ENCODE assay signal across 8 cellular contexts in the genomic region with DNA sequence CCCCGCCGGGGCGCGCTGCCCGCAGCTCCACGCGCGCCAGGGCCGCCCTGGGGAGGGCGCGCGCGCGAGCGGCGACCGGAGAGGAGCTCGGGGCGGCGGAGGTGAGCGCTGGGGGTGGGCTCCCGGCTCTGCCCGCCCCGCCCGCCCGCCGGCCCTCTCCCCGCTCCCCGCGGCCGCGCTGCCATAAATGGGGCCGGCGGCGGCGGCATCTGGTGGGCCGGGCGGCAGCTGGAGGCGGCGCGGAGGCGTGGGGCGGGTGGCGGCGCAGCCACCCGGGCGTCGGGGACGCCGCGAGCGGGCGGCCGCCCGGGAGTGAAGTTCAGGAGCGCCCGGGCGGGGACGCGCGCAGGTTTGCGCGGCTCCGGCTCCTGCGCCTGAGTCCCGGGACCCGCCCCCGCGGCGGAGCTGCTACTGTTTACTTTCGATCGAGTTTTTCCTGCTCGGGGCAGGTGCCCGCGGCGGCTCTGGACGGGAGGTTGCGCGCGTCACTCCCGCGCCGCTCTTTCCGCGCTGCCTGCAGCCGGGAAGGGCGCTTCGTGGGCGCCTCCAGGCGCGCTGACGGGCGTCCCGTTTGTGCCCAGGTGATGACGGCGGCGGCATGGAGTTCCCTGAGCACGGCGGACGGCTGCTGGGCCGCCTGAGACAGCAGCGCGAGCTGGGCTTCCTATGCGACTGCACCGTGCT. TPM values are rescaled to one million over a fixed set of nuclear protein-coding genes. Genes with fewer than 3 reads are reported as not detected.
A peak's percentile ranks its signal among the peaks of the same experiment; 100 is the strongest.
DNase-seq lines count a peak whose midpoint lies in the region; ATAC-seq and TF ChIP-seq lines count a peak whose summit lies in the region.

TSS of gene ZBTB42 (plus strand) at position 502 of the 684 bp plus-strand sequence. CDS start at position 599, 97 bp downstream.

- in situ Hi-C loops in Caki2 (cut with HindIII; ENCODE audit: low pct_unique_long_range_greater_than_20kb, low sequenced_read_pairs) = no loop called here

- DNase-seq in Caki2 (ENCODE audit: low read depth) (peak; percentile 51), lower lobe of right lung (peak; percentile 93), SKM-1 (lab: John Stamatoyannopoulos, UW; ENCODE audit: unreplicated experiment) (no peak)
- peak; percentile 65 for DNase-seq in activated CD4-positive, CD25-positive, alpha-beta regulatory T cell treated with anti-CD3 and anti-CD28 coated beads, Interleukin-2, amount 50 U/mL, for 72 hours
- peak; percentile 74 for DNase-seq in stimulated activated CD8-positive, alpha-beta memory T cell treated with anti-CD3 and anti-CD28 coated beads, Interleukin-4, amount 100 ng/mL, for 48 hours

- intact Hi-C loops in lower lobe of right lung (cut with DNase I) = no loop called here

- H3K9me2 ChIP-seq in Loucy (replicated peaks; ENCODE audit: low read depth, low read length) = no peaks in the 10 kb centered on the region

- H3K79me2 ChIP-seq in Loucy (ENCODE audit: insufficient read depth, low read length) = peaks cover 8% of the 10 kb centered on the region

- TF ChIP-seq CTCF in Loucy (conservative IDR thresholded peaks at IDR 0.05; ENCODE audit: low read length) (no peak), lower lobe of right lung (IDR thresholded peaks at IDR 0.05) (no peak)

- H3K27ac ChIP-seq in cingulate gyrus (ENCODE audit: low read depth, low read length) (peak within 1 kb of the TSS; percentile 69), lower lobe of right lung (peak within 1 kb of the TSS; percentile 96)

- peak within 1 kb of the TSS; percentile 86 for H3K9ac ChIP-seq in Loucy (ENCODE audit: low read depth, low read length, poor library complexity, severe bottlenecking)

- H3K27me3 ChIP-seq in Loucy (ENCODE audit: insufficient read depth, low read length, poor library complexity, severe bottlenecking) (no peaks in the 10 kb centered on the region), lower lobe of right lung (ENCODE audit: low read depth) (no peaks in the 10 kb centered on the region)

- H3K4me1 ChIP-seq in Loucy (ENCODE audit: insufficient read depth, low read length, poor library complexity, severe bottlenecking) (peaks cover 35% of the 10 kb centered on the region), lower lobe of right lung (peaks cover 74% of the 10 kb centered on the region)

- peak within 1 kb of the TSS; percentile 86 for H3K4me3 ChIP-seq in Loucy (ENCODE audit: low read length, poor library complexity, severe bottlenecking)
- H3K4me3 ChIP-seq in lower lobe of right lung = peak within 1 kb of the TSS; percentile 88

- H3F3A ChIP-seq in Loucy (ENCODE audit: low read depth) = peaks cover 13% of the 10 kb centered on the region

- H2AFZ ChIP-seq in Loucy (ENCODE audit: low read length) = peak within 1 kb of the TSS; percentile 97

- no peaks in the 10 kb centered on the region for H3K9me3 ChIP-seq in Loucy (ENCODE audit: insufficient read depth, low read depth, low read length)
- H3K9me3 ChIP-seq in lower lobe of right lung = no peaks in the 10 kb centered on the region

- ATAC-seq in GM21423 (IDR thresholded peaks at IDR 0.05; ENCODE audit: unreplicated experiment) (peak; percentile 38), lower lobe of right lung (peak; percentile 68 to 69)

- H4K20me1 ChIP-seq in Loucy (ENCODE audit: insufficient read depth, low read length, poor library complexity, severe bottlenecking) = peaks cover 5% of the 10 kb centered on the region

- no peaks in the 10 kb centered on the region for H3K36me3 ChIP-seq in Loucy (ENCODE audit: insufficient read depth, low read length)
- H3K36me3 ChIP-seq in lower lobe of right lung = no peaks in the 10 kb centered on the region

- H3K4me2 ChIP-seq in Loucy (ENCODE audit: low read depth, low read length, poor library complexity, severe bottlenecking) = peak within 1 kb of the TSS; percentile 88

RNA-seq across cellular contexts. Expression of gene ZBTB42, which starts in this region (rescaled TPM):
- 4.7 and 7.6 TPM in 2 replicates for total RNA-seq in Caki2 (2014; rRNA removed; shearing (Covaris generic); ENCODE audit: low replicate concordance)
- total RNA-seq in lower lobe of right lung = 13.1 TPM
